In the genomic region with DNA sequence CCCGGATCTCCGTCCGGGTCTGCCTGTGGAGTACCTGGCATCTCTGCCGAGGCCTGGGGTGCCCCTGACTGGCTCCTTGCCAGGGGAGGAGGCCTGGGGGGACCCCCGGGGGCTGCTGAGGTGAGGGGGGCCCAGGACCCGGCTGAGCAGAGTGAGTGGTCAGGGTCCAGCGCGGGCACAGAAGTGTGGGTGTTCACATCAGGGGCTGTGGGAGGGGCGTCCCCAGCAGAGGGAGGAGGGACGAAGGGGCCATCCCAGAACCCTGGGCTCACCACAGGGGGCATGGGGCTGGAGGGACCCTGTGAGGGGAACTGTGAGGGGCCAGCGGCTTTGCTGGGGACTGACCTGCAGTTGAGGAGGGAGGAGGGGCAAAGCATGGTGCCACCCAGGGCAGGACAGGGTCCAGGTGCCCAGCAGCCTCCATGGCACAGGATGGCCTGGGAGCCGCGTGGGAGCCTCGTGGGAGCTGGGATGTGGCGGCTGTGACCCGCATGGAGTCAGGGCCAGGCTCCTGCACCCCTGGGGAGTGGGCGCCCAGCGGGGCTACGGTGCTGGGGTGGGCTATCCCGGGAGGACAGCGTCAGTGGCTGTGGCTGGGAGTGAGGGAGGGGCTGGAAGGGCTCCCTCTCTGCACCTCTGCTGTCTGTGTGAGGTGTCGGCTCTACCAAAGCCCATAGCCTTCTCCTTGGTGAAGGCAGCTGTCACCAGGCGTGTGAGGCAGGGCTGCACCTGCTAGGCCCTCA, we compare ENCODE assay signal across 1 cellular context.
TF ChIP-seq lines count a peak whose summit lies in the region.

No MANE protein-coding gene starts in this region.

TF ChIP-seq in H1, 55 proteins besides CTCF, POLR2A, EP300 and RAD21:
- no peak for TF ChIP-seq SUZ12 (IDR thresholded peaks at IDR 0.05; ENCODE audit: low read length)
- no peak for TF ChIP-seq RXRA (IDR thresholded peaks at IDR 0.05; ENCODE audit: insufficient read depth, low read depth, low read length)
- TF ChIP-seq SIRT6 (IDR thresholded peaks at IDR 0.05; ENCODE audit: low read length), result no peak
- TF ChIP-seq CHD7 (IDR thresholded peaks at IDR 0.05; ENCODE audit: insufficient replicate concordance, low read length), result no peak
- TF ChIP-seq SAP30 (IDR thresholded peaks at IDR 0.05; ENCODE audit: insufficient read depth, insufficient replicate concordance, low read length), result no peak
